9 cellular contexts compared by ENCODE assay signal in genomic region chr16:87856796-87857228, GRCh38. TPM values are rescaled to one million over a fixed set of nuclear protein-coding genes. Genes with fewer than 3 reads are reported as not detected.
A peak's percentile ranks its signal among the peaks of the same experiment; 100 is the strongest.
DNase-seq lines count a peak whose midpoint lies in the region; ATAC-seq and TF ChIP-seq lines count a peak whose summit lies in the region.
"Had no signal": no experiment of that assay in that cellular context is flagged by ENCODE, and none has a peak within 500 bp of the region (broad histone marks: within the 10 kb centered on the region; RNA-seq: fewer than 3 reads in every experiment).

No MANE protein-coding gene starts in this region.

- peaks cover 1 to 6% (median 4%) of the 10 kb centered on the region in 3 donors for H3K27me3 Mint-ChIP-seq in CD14-positive monocyte (ENCODE audit: low read depth in 3 of 3)
- H3K27me3 Mint-ChIP-seq in osteocyte (ENCODE audit: unreplicated experiment): no peaks in the 10 kb centered on the region

- ATAC-seq in GM18511 (IDR thresholded peaks at IDR 0.05; ENCODE audit: unreplicated experiment) (no peak), HG03280 (IDR thresholded peaks at IDR 0.05; ENCODE audit: unreplicated experiment) (no peak)

- peak overlapping the region; percentile 52 for H3K27ac ChIP-seq in caudate nucleus (ENCODE audit: low read depth, low read length)

- H3K4me3 Mint-ChIP-seq in CD14-positive monocyte (peak overlapping the region; percentile 63 to 82), osteocyte (ENCODE audit: unreplicated experiment) (peak overlapping the region; percentile 38)

- intact Hi-C loops in CD14-positive monocyte (cut with micrococcal nuclease): loop anchor here in 1 of 2 donors (10.0 kb wide), 1 partner anchor 148 kb away; no protein-coding TSS in a partner anchor

- no peak for DNase-seq in CD14-positive monocyte (ENCODE audit: low spot score)
- peak; percentile 58 for DNase-seq in M059J (ENCODE audit: low read depth)
- no peak for DNase-seq in caudate nucleus (lab: John Stamatoyannopoulos, UW)
- no peak for DNase-seq in osteocyte (ENCODE audit: extremely low spot score, unreplicated experiment)
- no peak for DNase-seq in inferior parietal cortex (ENCODE audit: extremely low spot score)
- DNase-seq in NCI-H2196 treated with DMSO at 0.1 percent for 48 hours (lab: John Stamatoyannopoulos, UW; ENCODE audit: unreplicated experiment): no peak
- DNase-seq: NCI-H1436 had no signal

- H3K4me1 Mint-ChIP-seq in CD14-positive monocyte (peaks cover 44% of the 10 kb centered on the region), osteocyte (ENCODE audit: unreplicated experiment) (peaks cover 88% of the 10 kb centered on the region)

- peaks cover 6% of the 10 kb centered on the region in 2 donors for H3K36me3 Mint-ChIP-seq in CD14-positive monocyte
- peaks cover 6% of the 10 kb centered on the region for H3K36me3 Mint-ChIP-seq in osteocyte (ENCODE audit: unreplicated experiment)

- H3K27ac Mint-ChIP-seq in CD14-positive monocyte (peak overlapping the region in 4 of 7 donors; percentile 7 to 72 (median 50)), osteocyte (ENCODE audit: unreplicated experiment) (peak overlapping the region; percentile 83)

- H3K9me3 Mint-ChIP-seq in CD14-positive monocyte: peaks cover 0 to 2% (median 0%) of the 10 kb centered on the region in 7 donors
- H3K9me3 Mint-ChIP-seq in osteocyte (ENCODE audit: unreplicated experiment): no peaks in the 10 kb centered on the region

- TF ChIP-seq CTCF in CD14-positive monocyte (IDR thresholded peaks at IDR 0.05) (no peak), osteocyte (IDR thresholded peaks at IDR 0.05) (no peak)

RNA-seq across cellular contexts. Expression of gene SLC7A5, which starts 12.5 kb away (rescaled TPM):
- polyA plus RNA-seq in CD14-positive monocyte: 1 to 10 TPM in 1 of 2 donors, under 1 TPM in 1; 0.40 to 1.1 TPM
- 22.1 and 41.7 TPM in 2 replicates for total RNA-seq in M059J (2014; rRNA removed; shearing (Covaris generic))
- total RNA-seq in osteocyte: 127 and 133 TPM in 2 replicates
